27 cellular contexts compared by ENCODE assay signal in the genomic region with DNA sequence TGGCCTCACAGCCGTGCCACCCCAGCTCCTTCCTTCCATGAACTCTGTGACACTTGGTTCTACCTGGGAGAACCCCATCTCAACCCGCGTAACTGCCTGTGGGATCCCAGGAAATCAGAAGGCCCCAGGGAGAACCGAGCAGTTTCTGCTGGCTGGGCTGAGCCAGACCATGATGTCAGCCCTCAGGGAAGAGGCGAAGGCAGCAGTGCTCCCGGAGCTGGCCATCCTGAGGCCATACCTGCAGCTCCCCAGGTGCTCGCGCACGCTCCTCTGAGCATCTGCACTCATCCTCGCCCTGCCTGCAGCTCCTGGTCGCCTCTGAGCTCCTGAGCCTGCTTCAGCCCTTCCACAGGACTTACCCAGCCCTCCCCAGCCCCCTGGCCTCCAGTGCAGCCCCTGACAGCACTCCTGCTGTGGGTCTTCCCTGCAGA.
"Had no signal": no experiment of that assay in that cellular context is flagged by ENCODE, and none has a peak within 500 bp of the region (broad histone marks: within the 10 kb centered on the region; RNA-seq: fewer than 3 reads in every experiment).

No MANE protein-coding gene starts in this region.

- H3K4me3 ChIP-seq: breast epithelium, esophagus muscularis mucosa, heart right ventricle, left ventricle myocardium inferior, right atrium auricular region, thoracic aorta, uterus had no signal

- H3K9me3 Mint-ChIP-seq: activated T-helper 1 cell treated with anti-CD3 and anti-CD28 coated beads, Interleukin-12 subunit alpha, Interleukin-12 subunit beta, Interleukin-2, Interleukin-4 antibody, amounts not matched to agents 30 ng/mL and 10 ng/mL and 1 ng/mL, durations not matched to agents 14 hours and 24 hours and 36 hours; dendritic cell treated with granulocyte-macrophage colony-stimulating factor and Interleukin-4, amounts not matched to agents 40 ng/mL and 50 ng/mL, for 4 days; endodermal cell; nephron progenitor cell; stimulated activated effector memory CD8-positive, alpha-beta T cell treated with anti-CD3 and anti-CD28 coated beads, Interleukin-12 subunit alpha, Interleukin-12 subunit beta, amount 100 ng/mL, for 72 hours; stimulated activated naive CD8-positive, alpha-beta T cell treated with anti-CD3 and anti-CD28 coated beads, Interleukin-15, Interleukin-2, amounts not matched to agents 100 ng/mL and 50 ng/mL, for 24 hours had no signal

- H3K4me3 Mint-ChIP-seq: activated T-helper 1 cell treated with anti-CD3 and anti-CD28 coated beads, Interleukin-12 subunit alpha, Interleukin-12 subunit beta, Interleukin-2, Interleukin-4 antibody, amounts not matched to agents 30 ng/mL and 10 ng/mL and 1 ng/mL, durations not matched to agents 14 hours and 24 hours and 36 hours; dendritic cell treated with granulocyte-macrophage colony-stimulating factor and Interleukin-4, amounts not matched to agents 40 ng/mL and 50 ng/mL, for 4 days; endodermal cell; nephron progenitor cell; stimulated activated effector memory CD8-positive, alpha-beta T cell treated with anti-CD3 and anti-CD28 coated beads, Interleukin-12 subunit alpha, Interleukin-12 subunit beta, amount 100 ng/mL, for 72 hours; stimulated activated naive CD8-positive, alpha-beta T cell treated with anti-CD3 and anti-CD28 coated beads, Interleukin-15, Interleukin-2, amounts not matched to agents 100 ng/mL and 50 ng/mL, for 24 hours; type B pancreatic cell had no signal

- H3K36me3 ChIP-seq: breast epithelium, right atrium auricular region, thoracic aorta, uterus had no signal

- H3K27me3 ChIP-seq: breast epithelium, esophagus muscularis mucosa, heart right ventricle, right atrium auricular region, uterus had no signal

- H3K4me1 Mint-ChIP-seq: endodermal cell; stimulated activated effector memory CD8-positive, alpha-beta T cell treated with anti-CD3 and anti-CD28 coated beads, Interleukin-12 subunit alpha, Interleukin-12 subunit beta, amount 100 ng/mL, for 72 hours had no signal

- H3K27me3 Mint-ChIP-seq: dendritic cell treated with granulocyte-macrophage colony-stimulating factor and Interleukin-4, amounts not matched to agents 40 ng/mL and 50 ng/mL, for 4 days; stimulated activated naive CD8-positive, alpha-beta T cell treated with anti-CD3 and anti-CD28 coated beads, Interleukin-15, Interleukin-2, amounts not matched to agents 100 ng/mL and 50 ng/mL, for 24 hours; type B pancreatic cell had no signal

- H3K9ac ChIP-seq: parathyroid adenoma had no signal

- H3K27ac Mint-ChIP-seq: activated T-helper 1 cell treated with anti-CD3 and anti-CD28 coated beads, Interleukin-12 subunit alpha, Interleukin-12 subunit beta, Interleukin-2, Interleukin-4 antibody, amounts not matched to agents 30 ng/mL and 10 ng/mL and 1 ng/mL, durations not matched to agents 14 hours and 24 hours and 36 hours; dendritic cell treated with granulocyte-macrophage colony-stimulating factor and Interleukin-4, amounts not matched to agents 40 ng/mL and 50 ng/mL, for 4 days; endodermal cell; stimulated activated effector memory CD8-positive, alpha-beta T cell treated with anti-CD3 and anti-CD28 coated beads, Interleukin-12 subunit alpha, Interleukin-12 subunit beta, amount 100 ng/mL, for 72 hours; type B pancreatic cell had no signal

- H3K27ac ChIP-seq: breast epithelium, esophagus muscularis mucosa, foreskin keratinocyte, heart right ventricle, left ventricle myocardium inferior, parathyroid adenoma, right atrium auricular region, thoracic aorta, uterus, VCaP had no signal

- H3K9me3 ChIP-seq: breast epithelium, esophagus muscularis mucosa, heart right ventricle, left ventricle myocardium inferior, right atrium auricular region, thoracic aorta, uterus had no signal

- H3K36me3 Mint-ChIP-seq: stimulated activated effector memory CD8-positive, alpha-beta T cell treated with anti-CD3 and anti-CD28 coated beads, Interleukin-12 subunit alpha, Interleukin-12 subunit beta, amount 100 ng/mL, for 72 hours had no signal

- ATAC-seq: foreskin keratinocyte; heart right ventricle; stimulated activated effector memory CD8-positive, alpha-beta T cell treated with anti-CD3 and anti-CD28 coated beads, Interleukin-12 subunit alpha, Interleukin-12 subunit beta, amount 100 ng/mL, for 72 hours had no signal

- DNase-seq: activated CD4-positive, alpha-beta T cell treated with anti-CD3 and anti-CD28 coated beads for 4 hours; activated CD4-positive, alpha-beta T cell treated with anti-CD3 and anti-CD28 coated beads, Interleukin-2, amount 50 U/mL, for 4 hours; activated CD8-positive, alpha-beta memory T cell treated with anti-CD3 and anti-CD28 coated beads for 24 hours; activated gamma-delta T cell treated with Interleukin-2 at 50 U/mL for 16 hours; activated naive CD4-positive, alpha-beta T cell treated with anti-CD3 and anti-CD28 coated beads, Interleukin-2, amount 50 U/mL, for 16 hours; amniotic stem cell; central memory CD4-positive, alpha-beta T cell; endodermal cell; foreskin keratinocyte; heart right ventricle; kidney glomerular epithelial cell; left ventricle myocardium inferior; nephron progenitor cell; stimulated activated CD4-positive, alpha-beta T cell treated with anti-CD3 and anti-CD28 coated beads, Interleukin-12 subunit alpha, Interleukin-12 subunit beta, amount 100 ng/mL, for 4 hours; stimulated activated CD4-positive, alpha-beta T cell treated with anti-CD3 and anti-CD28 coated beads, Interleukin-4, amount 100 ng/mL, for 24 hours; uterus had no signal

- H3K4me1 ChIP-seq: breast epithelium, foreskin keratinocyte, heart right ventricle, left ventricle myocardium inferior, parathyroid adenoma, right atrium auricular region, uterus had no signal
